Comparison of ENCODE assay signal across 1 cellular context in genomic region chr6:26043389-26044139, GRCh38.
TF ChIP-seq lines count a peak whose summit lies in the region.

No MANE protein-coding gene starts in this region.

TF ChIP-seq in HepG2, 621 proteins besides CTCF, POLR2A, EP300 and RAD21 (continued from another document and continues in another):
- TF ChIP-seq SNAPC4 (CRISPR knock-in tag; IDR thresholded peaks at IDR 0.05) (no peak; the same call in 1 of the 2 replicates), AKAP8 (CRISPR knock-in tag; IDR thresholded peaks at IDR 0.05) (no peak), ISL2 (CRISPR knock-in tag; IDR thresholded peaks at IDR 0.05) (peak; percentile 60), ZNF790 (CRISPR knock-in tag; IDR thresholded peaks at IDR 0.05; ENCODE audit: borderline replicate concordance) (no peak), TBL1XR1 (IDR thresholded peaks at IDR 0.05; ENCODE audit: borderline replicate concordance, low read length, partially characterized antibody) (peak; percentile 13), TEAD3 (CRISPR knock-in tag; optimal IDR thresholded peaks at IDR 0.05; ENCODE audit: borderline replicate concordance) (no peak), ZNF574 (CRISPR knock-in tag; IDR thresholded peaks at IDR 0.05) (no peak), SIX1 (CRISPR knock-in tag; IDR thresholded peaks at IDR 0.05; ENCODE audit: borderline replicate concordance) (no peak), MXD3 (CRISPR knock-in tag; IDR thresholded peaks at IDR 0.05) (no peak), BATF2 (CRISPR knock-in tag; IDR thresholded peaks at IDR 0.05) (no peak), ZNF124 (CRISPR knock-in tag; IDR thresholded peaks at IDR 0.05) (0 out of 2 replicates have a peak, but pooled peaks have one; percentile 5), ZBTB2 (CRISPR knock-in tag; IDR thresholded peaks at IDR 0.05; ENCODE audit: low read depth) (no peak), ATF5 (CRISPR knock-in tag; IDR thresholded peaks at IDR 0.05; ENCODE audit: low read depth) (0 out of 2 replicates have a peak, but pooled peaks have one; percentile 20), SUZ12 (IDR thresholded peaks at IDR 0.05; ENCODE audit: low read depth, low read length) (no peak), ZNF839 (CRISPR knock-in tag; IDR thresholded peaks at IDR 0.05; ENCODE audit: borderline replicate concordance) (no peak), ZNF17 (CRISPR knock-in tag; IDR thresholded peaks at IDR 0.05) (no peak), ZNF432 (CRISPR knock-in tag; IDR thresholded peaks at IDR 0.05; ENCODE audit: borderline replicate concordance) (no peak), MXI1 (IDR thresholded peaks at IDR 0.05; ENCODE audit: borderline replicate concordance, low read depth, low read length) (0 out of 3 replicates have a peak, but pooled peaks have one; percentile 70), TERF1 (CRISPR knock-in tag; IDR thresholded peaks at IDR 0.05) (no peak), ZNF768 (CRISPR knock-in tag; IDR thresholded peaks at IDR 0.05) (peak; percentile 63; the same call in 1 of the 2 replicates), EED (CRISPR knock-in tag; IDR thresholded peaks at IDR 0.05) (no peak), CHD2 (IDR thresholded peaks at IDR 0.05; ENCODE audit: low read depth, low read length) (no peak), SAFB2 (CRISPR knock-in tag; IDR thresholded peaks at IDR 0.05; ENCODE audit: borderline replicate concordance, low read depth) (no peak), PAXIP1 (CRISPR knock-in tag; conservative IDR thresholded peaks at IDR 0.05) (no peak; the same call in 1 of the 2 replicates), ZBTB40 (IDR thresholded peaks at IDR 0.05) (no peak), ZBTB40 (CRISPR knock-in tag; IDR thresholded peaks at IDR 0.05) (no peak), LBX2 (CRISPR knock-in tag; IDR thresholded peaks at IDR 0.05; ENCODE audit: borderline replicate concordance) (no peak)
